7 cellular contexts compared by ENCODE assay signal in the genomic region with DNA sequence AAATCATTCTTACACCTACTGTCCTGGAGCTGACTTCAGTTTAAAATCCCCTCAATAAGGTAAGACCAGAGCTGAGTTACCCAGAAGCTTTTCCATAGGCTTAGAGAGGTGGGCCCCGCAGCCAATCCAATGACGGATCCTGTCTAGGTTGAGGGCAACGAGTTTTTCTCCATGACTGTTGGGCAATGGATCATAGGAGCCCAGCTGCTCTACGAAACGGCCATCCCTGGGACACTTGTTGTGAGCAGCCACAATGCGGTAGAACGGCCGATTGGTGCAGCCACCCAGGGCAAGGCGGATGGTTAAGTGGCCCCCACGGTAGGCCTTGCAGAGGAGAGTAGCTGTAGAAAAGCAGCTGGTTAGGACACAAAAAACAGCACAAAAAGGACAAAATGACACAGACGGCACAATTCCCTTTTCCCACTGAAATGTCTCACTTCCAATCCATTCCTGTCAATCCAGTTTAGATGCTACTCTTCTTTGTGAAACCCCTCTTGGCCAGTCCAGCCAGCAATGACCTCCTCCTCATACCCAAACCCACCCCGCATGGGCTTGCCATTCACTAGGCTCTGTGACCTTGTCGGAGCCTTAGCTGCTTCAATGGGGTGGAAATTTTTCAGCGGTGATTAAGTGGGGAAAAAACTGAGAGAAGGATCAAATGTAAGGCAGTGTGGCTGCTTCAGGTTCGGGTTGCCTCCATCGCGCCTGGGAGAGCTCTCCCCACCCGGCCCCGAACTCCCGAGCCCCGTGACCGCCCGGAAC. TPM values are rescaled to one million over a fixed set of nuclear protein-coding genes. Genes with fewer than 3 reads are reported as not detected.
DNase-seq lines count a peak whose midpoint lies in the region; ATAC-seq and TF ChIP-seq lines count a peak whose summit lies in the region.

No MANE protein-coding gene starts in this region.

- peaks cover 10% of the 10 kb centered on the region for H3K4me1 ChIP-seq in prostate gland (replicated peaks)

- H3K36me3 Mint-ChIP-seq in activated CD8-positive, alpha-beta memory T cell treated with anti-CD3 and anti-CD28 coated beads, Interleukin-2, amount 10 ng/mL, durations not matched to agents 7 days and 5 days: peaks cover 31% of the 10 kb centered on the region
- H3K36me3 Mint-ChIP-seq in glutamatergic neuron (ENCODE audit: unreplicated experiment): no peaks in the 10 kb centered on the region

- no peaks in the 10 kb centered on the region for H3K36me3 ChIP-seq in prostate gland

- TF ChIP-seq POLR2A in prostate gland (IDR thresholded peaks at IDR 0.05): no peak

- no peaks in the 10 kb centered on the region for H3K27me3 ChIP-seq in prostate gland (replicated peaks; ENCODE audit: insufficient read depth)

- H3K4me1 Mint-ChIP-seq in activated CD8-positive, alpha-beta memory T cell treated with anti-CD3 and anti-CD28 coated beads, Interleukin-2, amount 10 ng/mL, durations not matched to agents 7 days and 5 days: peaks cover 41% of the 10 kb centered on the region
- peaks cover 9% of the 10 kb centered on the region for H3K4me1 Mint-ChIP-seq in glutamatergic neuron (ENCODE audit: low read depth, unreplicated experiment)

- H3K9me3 ChIP-seq in prostate gland: no peaks in the 10 kb centered on the region

- peak overlapping the region; percentile 84 to 87 for H3K27ac ChIP-seq in prostate gland

- TF ChIP-seq CTCF in glutamatergic neuron (IDR thresholded peaks at IDR 0.05; ENCODE audit: partially characterized antibody, unreplicated experiment): no peak
- TF ChIP-seq CTCF in prostate gland (IDR thresholded peaks at IDR 0.05): no peak

- ATAC-seq in GM18907 (IDR thresholded peaks at IDR 0.05; ENCODE audit: unreplicated experiment): peak; percentile 39
- ATAC-seq in HG03097 (IDR thresholded peaks at IDR 0.05; ENCODE audit: low FRiP score, unreplicated experiment): peak; percentile 3
- ATAC-seq in activated CD8-positive, alpha-beta memory T cell treated with anti-CD3 and anti-CD28 coated beads, Interleukin-2, amount 10 ng/mL, durations not matched to agents 7 days and 5 days: peak; percentile 78

- intact Hi-C loops in prostate gland (cut with DNase I): loop anchor here (5.0 to 10.0 kb wide), 2 partner anchors 85 to 243 kb away; partner anchors contain the start of genes ECD, FAM149B1 and PPP3CB

- peak overlapping the region; percentile 100 for H3K4me3 Mint-ChIP-seq in activated CD8-positive, alpha-beta memory T cell treated with anti-CD3 and anti-CD28 coated beads, Interleukin-2, amount 10 ng/mL, durations not matched to agents 7 days and 5 days
- H3K4me3 Mint-ChIP-seq in glutamatergic neuron (ENCODE audit: unreplicated experiment): peak overlapping the region; percentile 95

- CTCF ChIA-PET in activated CD8-positive, alpha-beta memory T cell treated with anti-CD3 and anti-CD28 coated beads, Interleukin-2, amount 10 ng/mL, durations not matched to agents 7 days and 5 days (lab: Charles Lee): interaction anchor here (0.9 to 3.5 kb wide), 6 partner anchors 9 to 392 kb away, joined by 3 to 21 read pairs (median 4); partner anchors contain the start of gene P4HA1

- no peaks in the 10 kb centered on the region for H3K27me3 Mint-ChIP-seq in activated CD8-positive, alpha-beta memory T cell treated with anti-CD3 and anti-CD28 coated beads, Interleukin-2, amount 10 ng/mL, durations not matched to agents 7 days and 5 days
- H3K27me3 Mint-ChIP-seq in glutamatergic neuron (ENCODE audit: unreplicated experiment): peaks cover 9% of the 10 kb centered on the region

- H3K27ac Mint-ChIP-seq in activated CD8-positive, alpha-beta memory T cell treated with anti-CD3 and anti-CD28 coated beads, Interleukin-2, amount 10 ng/mL, durations not matched to agents 7 days and 5 days: peak overlapping the region; percentile 94
- H3K27ac Mint-ChIP-seq in glutamatergic neuron (ENCODE audit: unreplicated experiment): peak overlapping the region; percentile 94

- peak; percentile 45 for DNase-seq in activated CD8-positive, alpha-beta memory T cell treated with anti-CD3 and anti-CD28 coated beads, Interleukin-2, amount 10 ng/mL, durations not matched to agents 7 days and 5 days
- DNase-seq in glutamatergic neuron (no peak), prostate gland (ENCODE audit: low spot score) (no peak), NCI-H2081 treated with DMSO at 0.1 percent for 48 hours (lab: John Stamatoyannopoulos, UW) (no peak), mesenteric fat pad (ENCODE audit: low spot score) (no peak)

- 15% methylated on average over 23 of the region's 23 CpGs for WGBS in prostate gland

- H3K4me3 ChIP-seq in prostate gland: peak overlapping the region; percentile 74 to 87

- no peaks in the 10 kb centered on the region for H3K9me3 Mint-ChIP-seq in activated CD8-positive, alpha-beta memory T cell treated with anti-CD3 and anti-CD28 coated beads, Interleukin-2, amount 10 ng/mL, durations not matched to agents 7 days and 5 days (ENCODE audit: low read depth)
- H3K9me3 Mint-ChIP-seq in glutamatergic neuron (ENCODE audit: unreplicated experiment): peaks cover 7% of the 10 kb centered on the region

RNA-seq across cellular contexts. Expression of gene MRPS16, which starts 0.6 kb away (rescaled TPM):
- 100 to 1,000 TPM in 1 of 2 experiments, 10 to 100 TPM in 1; 79.2 to 110 TPM for total RNA-seq in activated CD8-positive, alpha-beta memory T cell treated with anti-CD3 and anti-CD28 coated beads, Interleukin-2, amount 10 ng/mL, durations not matched to agents 7 days and 5 days
- 89.2 TPM for total RNA-seq in glutamatergic neuron (ENCODE audit: unreplicated experiment)
- total RNA-seq in prostate gland: 10 to 100 TPM; 47.0 to 51.9 TPM
- 91.7 TPM for total RNA-seq in mesenteric fat pad

RNA-seq across cellular contexts. Expression of gene DNAJC9, which starts 4.8 kb away (rescaled TPM):
- 10 to 100 TPM; 63.5 to 65.1 TPM for total RNA-seq in activated CD8-positive, alpha-beta memory T cell treated with anti-CD3 and anti-CD28 coated beads, Interleukin-2, amount 10 ng/mL, durations not matched to agents 7 days and 5 days
- total RNA-seq in glutamatergic neuron (ENCODE audit: unreplicated experiment) (37.5 TPM), prostate gland (10 to 100 TPM; 17.4 to 26.2 TPM), mesenteric fat pad (6.5 TPM)

Comparison
In these comparisons a context has a peak if more than half of its experiments do, and no peak if none do; other contexts are left out.
1. ATAC-seq: peak in every context shown above with its lines; median percentile 78 in activated CD8-positive, alpha-beta memory T cell treated with anti-CD3 and anti-CD28 coated beads, Interleukin-2, amount 10 ng/mL, durations not matched to agents 7 days and 5 days; 39 in GM18907; 3 in HG03097.